11 cellular contexts compared by ENCODE assay signal in the genomic region with DNA sequence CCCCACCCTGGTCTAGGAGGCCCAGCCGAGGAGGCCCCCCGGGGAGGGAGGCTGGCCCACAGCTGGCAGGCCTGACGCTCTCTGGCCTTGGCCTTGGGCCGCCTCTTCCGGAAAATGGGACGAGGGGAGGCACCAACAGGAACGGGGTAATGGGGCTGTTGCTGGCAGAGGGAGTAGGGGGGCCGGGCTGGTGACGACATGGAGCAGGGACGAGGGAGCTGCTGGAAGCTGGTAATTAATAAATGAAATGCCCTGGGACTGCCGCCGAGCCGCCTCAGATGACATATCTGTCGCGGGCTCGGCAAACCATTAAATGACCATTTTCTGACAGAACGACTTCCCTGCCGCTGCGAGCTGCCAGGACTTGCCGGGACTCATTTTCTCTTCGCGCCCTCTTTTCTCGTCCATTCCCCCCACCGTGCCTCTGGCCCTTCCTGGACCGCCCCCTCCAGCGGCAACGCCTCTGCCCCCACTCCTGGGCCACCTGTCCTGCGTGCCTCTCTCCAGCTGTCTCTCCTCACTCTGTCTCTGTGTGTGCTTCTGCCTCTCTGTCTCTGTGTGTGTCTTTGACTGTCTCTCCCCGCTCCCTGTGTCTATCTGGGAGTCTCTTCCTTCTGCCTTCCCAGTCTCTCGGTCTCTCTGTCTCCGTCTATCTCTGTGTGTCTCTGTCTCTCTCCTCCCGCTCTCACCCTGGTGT.
DNase-seq lines count a peak whose midpoint lies in the region; FAIRE-seq and TF ChIP-seq lines count a peak whose summit lies in the region.
"Had no signal": no experiment of that assay in that cellular context is flagged by ENCODE, and none has a peak within 500 bp of the region (broad histone marks: within the 10 kb centered on the region; RNA-seq: fewer than 3 reads in every experiment).

No MANE protein-coding gene starts in this region.

- H3K27me3 Mint-ChIP-seq in mesothelial cell of epicardium (ENCODE audit: low read depth), result peaks cover 87% of the 10 kb centered on the region

- H3K9me1 ChIP-seq in endothelial cell of umbilical vein (replicated peaks; ENCODE audit: control insufficient read depth, extremely low read depth, insufficient read depth, low read length), result no peaks in the 10 kb centered on the region

- no TSS peak for BruUV-seq in endothelial cell of umbilical vein (replicated peaks; lab: Mats Ljungman, UMichigan)

- no peaks in the 10 kb centered on the region for H3K36me3 Mint-ChIP-seq in mesothelial cell of epicardium

- peaks cover 25% of the 10 kb centered on the region for H3K4me1 Mint-ChIP-seq in mesothelial cell of epicardium

- in situ Hi-C loops in HAP-1 (cut with MboI; ENCODE audit: low sequenced_read_pairs), result no loop called here

- H3K79me2 ChIP-seq in endothelial cell of umbilical vein (ENCODE audit: control insufficient read depth, insufficient read depth, low read length), result no peaks in the 10 kb centered on the region

- dilution Hi-C loops in endothelial cell of umbilical vein (cut with MboI; ENCODE audit: extremely low pct_ligation_motif_present, low sequenced_read_pairs), result no loop called here

- H3K27me3 ChIP-seq in endothelial cell of umbilical vein (ENCODE audit: control insufficient read depth in 2 of 2, insufficient read depth in 2 of 2, low read length in 2 of 2) (peaks cover 42 to 49% of the 10 kb centered on the region in 2 experiments), testis (no peaks in the 10 kb centered on the region), HAP-1 (ENCODE audit: low read depth) (peaks cover 5% of the 10 kb centered on the region; the same call in 1 of the 2 replicates)

- no peak overlapping the region for H3K4me3 ChIP-seq in endothelial cell of umbilical vein (replicated peaks in 1 of 3; ENCODE audit: insufficient read depth in 1 of 3, low read depth in 1 of 3, low read length in 3 of 3)
- peak overlapping the region in 1 of 2 donors; percentile 33 for H3K4me3 ChIP-seq in testis
- no peak overlapping the region for H3K4me3 ChIP-seq in HAP-1

- TF ChIP-seq CTCF in endothelial cell of umbilical vein (IDR thresholded peaks at IDR 0.05; ENCODE audit: extremely low read depth in 1 of 2, insufficient read depth in 1 of 2, low read depth in 1 of 2, low read length in 2 of 2), result no peak
- no peak for TF ChIP-seq CTCF in mesothelial cell of epicardium (IDR thresholded peaks at IDR 0.05; ENCODE audit: unreplicated experiment)
- TF ChIP-seq CTCF in testis (IDR thresholded peaks at IDR 0.05), result no peak

- CTCF ChIA-PET in endothelial cell of umbilical vein (lab: Charles Lee), result interaction anchor here (0.7 kb wide), 1 partner anchor 37 kb away, joined by 3 read pairs; no protein-coding TSS in a partner anchor

- FAIRE-seq in endothelial cell of umbilical vein (lab: Jason Lieb, UNC), result no peak

- H3K4me2 ChIP-seq in endothelial cell of umbilical vein (ENCODE audit: insufficient read depth, low read length), result peak overlapping the region; percentile 1

- no peak overlapping the region for H3K27ac ChIP-seq in endothelial cell of umbilical vein (ENCODE audit: insufficient read depth, low read depth, low read length)
- H3K27ac ChIP-seq in testis, result no peak overlapping the region

- TF ChIP-seq POLR2A in endothelial cell of umbilical vein (IDR thresholded peaks at IDR 0.05; ENCODE audit: low read depth, low read length) (no peak), testis (IDR thresholded peaks at IDR 0.05) (no peak)

- POLR2A ChIA-PET in endothelial cell of umbilical vein (lab: Charles Lee), result no interaction called here

- H3K9ac ChIP-seq in endothelial cell of umbilical vein (replicated peaks; ENCODE audit: extremely low read depth, insufficient read depth, low read length), result no peak overlapping the region

- intact Hi-C loops in endothelial cell of umbilical vein (cut with micrococcal nuclease), result no loop called here
- intact Hi-C loops in testis (cut with DNase I; ENCODE audit: low total_unique reads), result no loop called here

- peak overlapping the region; percentile 1 for H2AFZ ChIP-seq in endothelial cell of umbilical vein (ENCODE audit: low read depth, low read length)

- H3K4me1 ChIP-seq in endothelial cell of umbilical vein (ENCODE audit: control insufficient read depth, extremely low read depth, insufficient read depth, low read length) (no peaks in the 10 kb centered on the region), testis (peaks cover 3% of the 10 kb centered on the region), HAP-1 (peaks cover 7% of the 10 kb centered on the region; the same call in 1 of the 2 replicates)

- H4K20me1 ChIP-seq in endothelial cell of umbilical vein (replicated peaks; ENCODE audit: control insufficient read depth, extremely low read depth, insufficient read depth, low read length), result no peaks in the 10 kb centered on the region

- peak overlapping the region; percentile 56 for H3K4me3 Mint-ChIP-seq in mesothelial cell of epicardium

- H3K27ac Mint-ChIP-seq in mesothelial cell of epicardium, result peak overlapping the region; percentile 45

- DNase-seq in NCI-H2171 treated with DMSO at 0.1 percent for 48 hours (lab: John Stamatoyannopoulos, UW) (peak; percentile 21), NCI-H2171 (lab: John Stamatoyannopoulos, UW) (no peak), endothelial cell of umbilical vein (ENCODE audit: low read depth, low spot score) (no peak), mesothelial cell of epicardium (ENCODE audit: low spot score in 2 of 2, unreplicated experiment in 2 of 2) (no peak), testis (peak; percentile 17), AML-193 (lab: John Stamatoyannopoulos, UW) (no peak), HAP-1 (ENCODE audit: low spot score in 2 of 2) (no peak)
- no peak for DNase-seq in stimulated activated CD4-positive, alpha-beta T cell treated with anti-CD3 and anti-CD28 coated beads, Interleukin-4, amount 100 ng/mL, for 24 hours
- DNase-seq: activated gamma-delta T cell treated with Interleukin-2 at 50 U/mL for 16 hours; NCI-H2107; stimulated activated naive CD4-positive, alpha-beta T cell had no signal

- no peaks in the 10 kb centered on the region for H3K9me3 Mint-ChIP-seq in mesothelial cell of epicardium

- 5% methylated on average over 22 to 32 of the region's 32 CpGs for WGBS in testis, 2 donors

- H3K9me3 ChIP-seq in endothelial cell of umbilical vein (replicated peaks; ENCODE audit: control insufficient read depth, insufficient read depth, low read length), result no peaks in the 10 kb centered on the region
- H3K9me3 ChIP-seq in testis, result no peaks in the 10 kb centered on the region
- H3K9me3 ChIP-seq in HAP-1, result no peaks in the 10 kb centered on the region

- H3K36me3 ChIP-seq in endothelial cell of umbilical vein (ENCODE audit: control insufficient read depth in 2 of 2, extremely low read depth in 1 of 2, insufficient read depth in 2 of 2, low read length in 2 of 2), result no peaks in the 10 kb centered on the region
- H3K36me3 ChIP-seq in testis (ENCODE audit: low read depth, missing control alignments), result no peaks in the 10 kb centered on the region
- H3K36me3 ChIP-seq in HAP-1 (replicated peaks), result no peaks in the 10 kb centered on the region

TF ChIP-seq in endothelial cell of umbilical vein, 7 proteins besides CTCF, POLR2A, EP300 and RAD21:
- TF ChIP-seq GATA2 (IDR thresholded peaks at IDR 0.05; ENCODE audit: insufficient read depth, insufficient read length, low read depth, low read length) (no peak), POLR2AphosphoS5 (IDR thresholded peaks at IDR 0.05; ENCODE audit: insufficient read depth, low read depth, low read length) (no peak), JUN (IDR thresholded peaks at IDR 0.05; ENCODE audit: borderline replicate concordance, insufficient read depth, insufficient read length, low read depth) (no peak), EZH2 (IDR thresholded peaks at IDR 0.05; ENCODE audit: borderline replicate concordance, low read depth, low read length, severe bottlenecking) (peak; percentile 51), MYC (IDR thresholded peaks at IDR 0.05; ENCODE audit: low read depth, low read length) (no peak), FOS (IDR thresholded peaks at IDR 0.05; ENCODE audit: borderline replicate concordance, insufficient read depth, low read length) (no peak)
- TF ChIP-seq, protein P1, sequence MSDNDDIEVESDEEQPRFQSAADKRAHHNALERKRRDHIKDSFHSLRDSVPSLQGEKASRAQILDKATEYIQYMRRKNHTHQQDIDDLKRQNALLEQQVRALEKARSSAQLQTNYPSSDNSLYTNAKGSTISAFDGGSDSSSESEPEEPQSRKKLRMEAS (IDR thresholded peaks at IDR 0.05; ENCODE audit: insufficient read depth, insufficient read length), result no peak

Comparison
In these comparisons a context has a peak if more than half of its experiments do, and no peak if none do; other contexts are left out.
1. DNase-seq: peak in NCI-H2171 treated with DMSO at 0.1 percent for 48 hours (single experiment) and testis (single experiment); none in NCI-H2171 (single experiment), endothelial cell of umbilical vein (single experiment), mesothelial cell of epicardium (0 of 2), AML-193 (0 of 2), stimulated activated CD4-positive, alpha-beta T cell treated with anti-CD3 and anti-CD28 coated beads, Interleukin-4, amount 100 ng/mL, for 24 hours (single experiment) and HAP-1 (0 of 2).